31 cellular contexts compared by ENCODE assay signal in the genomic region with DNA sequence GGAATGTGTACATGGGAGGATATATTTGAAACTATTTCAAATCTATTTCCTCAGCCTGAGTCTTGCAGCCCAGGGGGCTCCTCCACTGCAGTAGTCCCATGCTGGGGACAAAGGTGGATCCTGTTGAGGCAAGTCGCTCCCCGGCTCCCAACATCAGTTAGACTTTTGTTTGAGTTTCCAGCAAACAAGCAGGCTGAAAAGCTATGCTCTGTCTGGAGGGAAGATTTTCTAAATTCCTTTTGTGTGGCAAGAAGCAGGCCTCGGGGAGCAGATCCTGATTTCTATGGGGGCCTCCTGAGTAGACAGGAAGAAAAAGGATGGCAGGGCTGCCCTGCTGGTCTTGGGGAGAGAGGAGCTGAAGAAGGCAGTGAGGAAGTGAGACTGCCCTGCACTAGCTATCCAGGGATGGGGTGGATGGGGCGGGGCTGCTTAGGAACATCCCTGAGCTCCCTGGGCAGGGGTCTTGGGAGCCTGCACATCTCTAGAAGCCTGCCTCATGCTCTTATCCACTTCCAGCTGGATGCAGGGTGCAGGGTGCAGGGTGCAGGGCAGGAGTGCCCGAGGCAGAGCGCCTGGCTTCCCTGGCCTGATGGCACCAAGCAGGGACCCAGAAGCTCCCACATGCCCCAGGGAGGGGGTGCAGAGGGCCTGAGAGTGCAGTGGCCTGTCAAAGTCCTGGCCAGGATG. TPM values are rescaled to one million over a fixed set of nuclear protein-coding genes. Genes with fewer than 3 reads are reported as not detected.
A peak's percentile ranks its signal among the peaks of the same experiment; 100 is the strongest.
DNase-seq lines count a peak whose midpoint lies in the region; TF ChIP-seq lines count a peak whose summit lies in the region.
"Had no signal": no experiment of that assay in that cellular context is flagged by ENCODE, and none has a peak within 500 bp of the region (broad histone marks: within the 10 kb centered on the region; RNA-seq: fewer than 3 reads in every experiment).

No MANE protein-coding gene starts in this region.

- no peak overlapping the region for H3K27ac ChIP-seq in WERI-Rb-1
- H3K27ac ChIP-seq: HL-60, left ventricle myocardium inferior, thyroid gland had no signal

- peaks cover 5% of the 10 kb centered on the region for H3K9me3 ChIP-seq in WERI-Rb-1 (ENCODE audit: severe bottlenecking)
- H3K9me3 ChIP-seq: left ventricle myocardium inferior, SK-N-SH, thyroid gland had no signal

- H3K9me3 Mint-ChIP-seq in osteocyte (ENCODE audit: unreplicated experiment), result no peaks in the 10 kb centered on the region
- H3K9me3 Mint-ChIP-seq: activated naive CD4-positive, alpha-beta T cell treated with anti-CD3 and anti-CD28 coated beads, Interleukin-2, amount 50 U/mL, for 24 hours; effector memory CD8-positive, alpha-beta T cell; natural killer cell had no signal

- H3K4me3 ChIP-seq in H7 (ENCODE audit: insufficient read depth, low read depth, low read length), result no peak overlapping the region
- H3K4me3 ChIP-seq in WERI-Rb-1 (ENCODE audit: low read depth, low read length), result no peak overlapping the region
- H3K4me3 ChIP-seq: left ventricle myocardium inferior, thyroid gland had no signal

- H3K36me3 ChIP-seq in H7 (replicated peaks; ENCODE audit: control insufficient read depth, insufficient read depth, low read length) (no peaks in the 10 kb centered on the region), WERI-Rb-1 (no peaks in the 10 kb centered on the region)
- H3K36me3 ChIP-seq: left ventricle myocardium inferior, thyroid gland had no signal

- no peaks in the 10 kb centered on the region for H3K36me3 Mint-ChIP-seq in osteocyte (ENCODE audit: unreplicated experiment)
- H3K36me3 Mint-ChIP-seq: activated naive CD4-positive, alpha-beta T cell treated with anti-CD3 and anti-CD28 coated beads, Interleukin-2, amount 50 U/mL, for 24 hours; CD4-positive, alpha-beta memory T cell; natural killer cell had no signal

- H3K27me3 ChIP-seq in H7 (ENCODE audit: control insufficient read depth, insufficient read depth, low read length), result no peaks in the 10 kb centered on the region
- no peaks in the 10 kb centered on the region for H3K27me3 ChIP-seq in WERI-Rb-1 (ENCODE audit: insufficient read depth, low read depth, severe bottlenecking)
- H3K27me3 ChIP-seq: thyroid gland had no signal

- H3K4me3 Mint-ChIP-seq in osteocyte (ENCODE audit: unreplicated experiment), result no peak overlapping the region
- H3K4me3 Mint-ChIP-seq: activated naive CD4-positive, alpha-beta T cell treated with anti-CD3 and anti-CD28 coated beads, Interleukin-2, amount 50 U/mL, for 24 hours; CD4-positive, alpha-beta memory T cell; effector memory CD8-positive, alpha-beta T cell; natural killer cell had no signal

- peaks cover 12% of the 10 kb centered on the region for H3K4me1 Mint-ChIP-seq in osteocyte (ENCODE audit: unreplicated experiment)
- H3K4me1 Mint-ChIP-seq: activated naive CD4-positive, alpha-beta T cell treated with anti-CD3 and anti-CD28 coated beads, Interleukin-2, amount 50 U/mL, for 24 hours; CD4-positive, alpha-beta memory T cell had no signal

- H3K27ac Mint-ChIP-seq in osteocyte (ENCODE audit: unreplicated experiment), result no peak overlapping the region
- H3K27ac Mint-ChIP-seq: activated naive CD4-positive, alpha-beta T cell treated with anti-CD3 and anti-CD28 coated beads, Interleukin-2, amount 50 U/mL, for 24 hours; CD4-positive, alpha-beta memory T cell; effector memory CD8-positive, alpha-beta T cell; natural killer cell had no signal

- TF ChIP-seq CTCF in WERI-Rb-1 (IDR thresholded peaks at IDR 0.05; ENCODE audit: low read depth, low read length) (no peak), osteocyte (IDR thresholded peaks at IDR 0.05) (no peak)

- DNase-seq in H7, result peak; percentile 53
- peak; percentile 5 for DNase-seq in WERI-Rb-1
- peak; percentile 59 for DNase-seq in mesenteric fat pad (ENCODE audit: low spot score)
- DNase-seq in posterior vena cava (ENCODE audit: low spot score), result peak; percentile 73
- no peak for DNase-seq in NCI-H128 (lab: John Stamatoyannopoulos, UW; ENCODE audit: unreplicated experiment)
- no peak for DNase-seq in osteocyte (ENCODE audit: extremely low spot score, unreplicated experiment)
- no peak for DNase-seq in HPDE6-E6E7 (ENCODE audit: extremely low spot score)
- no peak for DNase-seq in SHP77 treated with DMSO at 0.1 percent for 48 hours (lab: John Stamatoyannopoulos, UW)
- DNase-seq: activated CD4-positive, alpha-beta T cell treated with anti-CD3 and anti-CD28 coated beads, Interleukin-2, amount 50 U/mL, for 48 hours; activated CD4-positive, CD25-positive, alpha-beta regulatory T cell treated with anti-CD3 and anti-CD28 coated beads, Interleukin-2, amount 50 U/mL, for 72 hours; amygdala; CD4-positive, alpha-beta memory T cell; effector memory CD8-positive, alpha-beta T cell; erythroblast; left ventricle myocardium inferior; midbrain; MM.1S; natural killer cell; NCI-H1417; NCI-H2029; NCI-H524 treated with DMSO at 0.1 percent for 48 hours; PC-3; right cardiac atrium; SK-N-SH; thyroid gland had no signal

- intact Hi-C loops in posterior vena cava (cut with DNase I), result loop anchor here in 1 of 2 donors (5.0 kb wide), 1 partner anchor 40 kb away; no protein-coding TSS in a partner anchor

- peaks cover 61% of the 10 kb centered on the region for H3K27me3 Mint-ChIP-seq in osteocyte (ENCODE audit: unreplicated experiment)

RNA-seq across cellular contexts. Expression of a gene that starts 6.0 kb away (rescaled TPM):
- not detected in 2 replicates for total RNA-seq in H7 (2014; rRNA removed; shearing (Covaris generic))
- not detected for total RNA-seq in mesenteric fat pad
- total RNA-seq in posterior vena cava, result not detected
- total RNA-seq in osteocyte, result not detected in 2 replicates
- total RNA-seq: A673; CD4-positive, alpha-beta memory T cell; H4; HepG2; left ventricle myocardium inferior; natural killer cell; PC-3; right cardiac atrium; T-helper 1 cell treated with Interleukin-12 subunit alpha and Interleukin-12 subunit beta and Interleukin-4 antibody, amounts not matched to agents 30 ng/mL and 1 ng/mL, for 36 hours had no signal

RNA-seq across cellular contexts. Expression of a gene that starts 45.4 kb away (rescaled TPM):
- 0.11 and 0.48 TPM in 2 replicates for total RNA-seq in H7 (2014; rRNA removed; shearing (Covaris generic))
- total RNA-seq in mesenteric fat pad (1.9 TPM), posterior vena cava (10 to 100 TPM; 13.1 to 24.4 TPM), osteocyte (8.5 and 10.1 TPM in 2 replicates)
- total RNA-seq: CD4-positive, alpha-beta memory T cell; HepG2; natural killer cell; T-helper 1 cell treated with Interleukin-12 subunit alpha and Interleukin-12 subunit beta and Interleukin-4 antibody, amounts not matched to agents 30 ng/mL and 1 ng/mL, for 36 hours had no signal

Comparison
In these comparisons a context has a peak if more than half of its experiments do, and no peak if none do; other contexts are left out.
1. DNase-seq: peak in H7 (single experiment), WERI-Rb-1 (single experiment), mesenteric fat pad (single experiment) and posterior vena cava (single experiment); none in NCI-H128 (single experiment), osteocyte (single experiment), HPDE6-E6E7 (single experiment) and SHP77 treated with DMSO at 0.1 percent for 48 hours (single experiment).